ENCODE assay signal across 22 cellular contexts in genomic region chr4:78190078-78190477, GRCh38.
DNase-seq lines count a peak whose midpoint lies in the region; ATAC-seq, FAIRE-seq and TF ChIP-seq lines count a peak whose summit lies in the region.
"Had no signal": no experiment of that assay in that cellular context is flagged by ENCODE, and none has a peak within 500 bp of the region (broad histone marks: within the 10 kb centered on the region; RNA-seq: fewer than 3 reads in every experiment).

No MANE protein-coding gene starts in this region.

- H2AFZ ChIP-seq in GM23338 (no peak overlapping the region), GM12878 (ENCODE audit: control insufficient read depth, low read depth, low read length) (no peak overlapping the region)
- H2AFZ ChIP-seq: GM23248 had no signal

- H3K27me3 Mint-ChIP-seq in GM23338 (ENCODE audit: insufficient read depth, low read depth, poor library complexity) = peaks cover 2% of the 10 kb centered on the region
- H3K27me3 Mint-ChIP-seq in nephron (ENCODE audit: low read depth) = no peaks in the 10 kb centered on the region
- H3K27me3 Mint-ChIP-seq: CD4-positive, alpha-beta T cell had no signal

- no peak overlapping the region for H3K27ac Mint-ChIP-seq in GM23338
- peak overlapping the region in 2 of 3 experiments; percentile 6 to 68 for H3K27ac Mint-ChIP-seq in nephron
- H3K27ac Mint-ChIP-seq: CD4-positive, alpha-beta T cell; HFFc6 had no signal

- no TSS peak for BruUV-seq in GM12878 (replicated peaks; lab: Mats Ljungman, UMichigan)

- DNase-seq in GM23338 (ENCODE audit: low spot score) = no peak
- no peak for DNase-seq in GM12878 (ENCODE audit: low read depth, low spot score)
- peak; percentile 34 for DNase-seq in esophagus muscularis mucosa (ENCODE audit: extremely low spot score)
- no peak for DNase-seq in GM13977 (ENCODE audit: low spot score)
- DNase-seq in NCI-H345 treated with DMSO at 0.1 percent for 48 hours (lab: John Stamatoyannopoulos, UW; ENCODE audit: unreplicated experiment) = no peak
- DNase-seq: AML-193; Caco-2; CD4-positive, alpha-beta T cell; DMS79; GDM1; GM23248; HFFc6 had no signal

- H3K4me1 ChIP-seq in GM23338 (ENCODE audit: insufficient read depth) (no peaks in the 10 kb centered on the region; the same call in 1 of the 2 replicates), GM12878 (ENCODE audit: control insufficient read depth, insufficient read depth, low read length) (no peaks in the 10 kb centered on the region), esophagus muscularis mucosa (no peaks in the 10 kb centered on the region)
- H3K4me1 ChIP-seq: A549, HAP-1 had no signal

- peaks cover 8% of the 10 kb centered on the region for H4K20me1 ChIP-seq in GM23338 (replicated peaks; ENCODE audit: insufficient read depth)
- H4K20me1 ChIP-seq in GM12878 (ENCODE audit: control insufficient read depth, insufficient read depth) = no peaks in the 10 kb centered on the region

- H3K4me3 Mint-ChIP-seq in GM23338 (no peak overlapping the region), nephron (no peak overlapping the region)
- H3K4me3 Mint-ChIP-seq: CD4-positive, alpha-beta T cell; HFFc6 had no signal

- H3K9me3 Mint-ChIP-seq in GM23338 (peaks cover 27% of the 10 kb centered on the region), nephron (peaks cover 16% of the 10 kb centered on the region)

- intact Hi-C loops in GM12878 (cut with micrococcal nuclease; ENCODE audit: unreplicated experiment) (no loop called here), esophagus muscularis mucosa (cut with DNase I) (no loop called here)

- no peaks in the 10 kb centered on the region for H3K9me3 ChIP-seq in GM12878 (replicated peaks; ENCODE audit: control insufficient read depth, insufficient read depth, low read length)
- H3K9me3 ChIP-seq in esophagus muscularis mucosa = peaks cover 0 to 3% (median 1%) of the 10 kb centered on the region in 4 donors
- H3K9me3 ChIP-seq: A549, Caco-2, HAP-1 had no signal

- no peak for TF ChIP-seq RAD21 in GM12878 (IDR thresholded peaks at IDR 0.05; ENCODE audit: insufficient read depth, low read depth, low read length)

- SMC1A ChIA-PET in GM12878 (lab: Charles Lee; ENCODE audit: uncharacterized antibody, unreplicated experiment) = interaction anchor here (1.0 to 7.2 kb wide), 2 partner anchors 20 to 58 kb away, joined by 3 to 76 read pairs; no protein-coding TSS in a partner anchor

- H3F3A ChIP-seq in GM23338 (replicated peaks; ENCODE audit: low read depth) = no peaks in the 10 kb centered on the region

- no peaks in the 10 kb centered on the region for H3K27me3 ChIP-seq in GM23338 (ENCODE audit: insufficient read depth)
- H3K27me3 ChIP-seq in GM12878 (replicated peaks in 1 of 2; ENCODE audit: control insufficient read depth in 2 of 2, insufficient read depth in 2 of 2, low read length in 1 of 2) = no peaks in the 10 kb centered on the region
- no peaks in the 10 kb centered on the region for H3K27me3 ChIP-seq in esophagus muscularis mucosa

- no peak for FAIRE-seq in GM12878 (lab: Jason Lieb, UNC)
- FAIRE-seq: A549, D721Med, GM19239 had no signal

- peaks cover 38% of the 10 kb centered on the region for H3K36me3 Mint-ChIP-seq in GM23338 (ENCODE audit: low read depth)
- peaks cover 40% of the 10 kb centered on the region for H3K36me3 Mint-ChIP-seq in nephron (ENCODE audit: low read depth)

- TF ChIP-seq CTCF in GM23338 (conservative IDR thresholded peaks at IDR 0.05; ENCODE audit: low read depth in 2 of 2) (no peak), GM12878 (IDR thresholded peaks at IDR 0.05 in 2 of 3, conservative IDR thresholded peaks at IDR 0.05 in 1 of 3; ENCODE audit: control insufficient read depth in 2 of 3, extremely low read depth in 1 of 3, insufficient read depth in 1 of 3, low read depth in 3 of 3, low read length in 3 of 3) (no peak), esophagus muscularis mucosa (IDR thresholded peaks at IDR 0.05) (no peak), nephron (IDR thresholded peaks at IDR 0.05; ENCODE audit: unreplicated experiment in 3 of 3) (no peak), GM13977 (IDR thresholded peaks at IDR 0.05; ENCODE audit: extremely low read depth, insufficient read depth, missing control alignments) (no peak)

- WGBS in GM12878 (ENCODE audit: insufficient coverage, insufficient replicate concordance, low lambda C conversion rate, missing lambda C conversion rate) = 60% methylated on average over 1 of the region's 1 CpG
- 100% methylated on average over 1 of the region's 1 CpG for WGBS in esophagus muscularis mucosa

- CTCF ChIA-PET in GM12878 (lab: Yijun Ruan, JAX) = interaction anchor here (0.7 to 3.0 kb wide), 3 partner anchors 10 to 401 kb away, joined by 4 to 11 read pairs (median 4); no protein-coding TSS in a partner anchor

- H3K9ac ChIP-seq in GM12878 (ENCODE audit: control insufficient read depth, insufficient read depth, low read length) = no peak overlapping the region
- H3K9ac ChIP-seq: GM23248, KMS-11 had no signal

- RAD21 ChIA-PET in GM12878 (lab: Charles Lee; ENCODE audit: unreplicated experiment) = interaction anchor here (1.0 to 1.1 kb wide), 4 partner anchors 9 to 131 kb away, joined by 3 to 4 read pairs (median 3); no protein-coding TSS in a partner anchor

- TF ChIP-seq EP300 in GM12878 (IDR thresholded peaks at IDR 0.05; ENCODE audit: borderline replicate concordance in 1 of 2, control insufficient read depth in 1 of 2, low read depth in 2 of 2, low read length in 2 of 2) = no peak
- no peak for TF ChIP-seq EP300 in esophagus muscularis mucosa (IDR thresholded peaks at IDR 0.05)

- ATAC-seq in GM23338 (no peak), GM12878 (no peak), GM21717 (IDR thresholded peaks at IDR 0.05; ENCODE audit: unreplicated experiment) (no peak), GM18870 (IDR thresholded peaks at IDR 0.05; ENCODE audit: unreplicated experiment) (no peak)
- ATAC-seq: A549 had no signal

- H3K4me1 Mint-ChIP-seq in GM23338 (peaks cover 14% of the 10 kb centered on the region; the same call in 2 of the 3 replicates), nephron (peaks cover 28% of the 10 kb centered on the region)

- in situ Hi-C loops in GM12878 (cut with MboI) (no loop called here), GM13977 (cut with MboI; ENCODE audit: low pct_unique_long_range_greater_than_20kb, low sequenced_read_pairs, unreplicated experiment) (no loop called here)

- H3K36me3 ChIP-seq in GM23338 (ENCODE audit: insufficient read depth) (no peaks in the 10 kb centered on the region; the same call in 1 of the 2 replicates), GM12878 (ENCODE audit: control insufficient read depth in 2 of 2, insufficient read depth in 2 of 2, low read length in 1 of 2) (no peaks in the 10 kb centered on the region), esophagus muscularis mucosa (no peaks in the 10 kb centered on the region)
- H3K36me3 ChIP-seq: HAP-1 had no signal

- H3K27ac ChIP-seq in GM23338 (ENCODE audit: low read depth) (no peak overlapping the region), GM12878 (ENCODE audit: control insufficient read depth, insufficient read depth) (no peak overlapping the region), esophagus muscularis mucosa (replicated peaks in 1 of 4) (no peak overlapping the region)
- H3K27ac ChIP-seq: 22Rv1, A549, C4-2B, GM23248, KMS-11 had no signal

- POLR2A ChIA-PET in GM12878 (lab: Charles Lee) = no interaction called here

- no peak for TF ChIP-seq POLR2A in GM12878 (IDR thresholded peaks at IDR 0.05; ENCODE audit: low read depth, low read length)
- TF ChIP-seq POLR2A in esophagus muscularis mucosa (IDR thresholded peaks at IDR 0.05; ENCODE audit: low read depth) = no peak

- H3K4me2 ChIP-seq in GM23338 (peak overlapping the region; percentile 31; the same call in 1 of the 2 replicates), GM12878 (ENCODE audit: control insufficient read depth, insufficient read depth) (no peak overlapping the region)
- H3K4me2 ChIP-seq: A549, KMS-11 had no signal

- no peak overlapping the region for H3K4me3 ChIP-seq in GM23338
- no peak overlapping the region for H3K4me3 ChIP-seq in GM12878
- H3K4me3 ChIP-seq in esophagus muscularis mucosa = no peak overlapping the region
- H3K4me3 ChIP-seq: A549, GM23248, HAP-1 had no signal

- no peaks in the 10 kb centered on the region; the same call in 1 of the 2 replicates for H3K9me2 ChIP-seq in GM23338 (ENCODE audit: insufficient read depth)

- peaks cover 96% of the 10 kb centered on the region for H3K79me2 ChIP-seq in GM23338 (replicated peaks; ENCODE audit: insufficient read depth)
- H3K79me2 ChIP-seq in GM12878 (ENCODE audit: control insufficient read depth, insufficient read depth, low read length) = no peaks in the 10 kb centered on the region

TF ChIP-seq in GM23338, 12 proteins besides CTCF, POLR2A, EP300 and RAD21:
- TF ChIP-seq POLR2AphosphoS5 (IDR thresholded peaks at IDR 0.05; ENCODE audit: low read depth) (no peak), CREB1 (CRISPR knock-in tag; IDR thresholded peaks at IDR 0.05; ENCODE audit: low read depth) (no peak)
TF ChIP-seq in GM23338: peak in this region for 0.

TF ChIP-seq in GM12878, 131 proteins besides CTCF, POLR2A, EP300 and RAD21:
- no peak for TF ChIP-seq ZZZ3 (IDR thresholded peaks at IDR 0.05; ENCODE audit: control insufficient read depth, insufficient read length, low read depth)
- 0 out of 2 replicates have a peak, but pooled peaks have one; percentile 11 for TF ChIP-seq NR2F1 (conservative IDR thresholded peaks at IDR 0.05)
